Comparison of ENCODE assay signal across 8 cellular contexts in the genomic region with DNA sequence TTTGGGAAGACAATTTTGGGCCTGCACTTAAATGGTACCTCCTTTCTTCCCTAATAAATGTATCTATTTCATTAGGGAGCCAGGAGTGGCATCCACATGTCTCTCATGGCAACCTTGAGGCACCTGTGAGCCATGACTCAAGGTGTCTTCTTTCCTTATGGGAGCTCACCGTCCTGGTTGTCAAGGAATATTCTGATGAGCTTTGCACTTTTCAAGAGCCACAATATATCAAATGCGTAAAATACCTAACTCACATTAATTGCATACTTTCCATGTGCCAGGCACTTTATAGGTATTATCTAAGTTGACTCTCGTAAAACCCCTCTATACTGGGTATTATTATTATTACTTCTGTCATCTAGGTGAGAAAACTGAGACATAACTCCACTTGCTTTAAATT. TPM values are rescaled to one million over a fixed set of nuclear protein-coding genes. Genes with fewer than 3 reads are reported as not detected.
"Had no signal": no experiment of that assay in that cellular context is flagged by ENCODE, and none has a peak within 500 bp of the region (broad histone marks: within the 10 kb centered on the region; RNA-seq: fewer than 3 reads in every experiment).

No MANE protein-coding gene starts in this region.

- H3K27ac ChIP-seq: HL-60, KMS-11 had no signal

- ATAC-seq: K562 had no signal

- FAIRE-seq: HTR-8/SVneo, K562 had no signal

- H3K4me2 ChIP-seq: KMS-11 had no signal

- H3K4me3 ChIP-seq: K562 had no signal

- H3K9ac ChIP-seq: KMS-11 had no signal

- DNase-seq: KBM-7, KG1 had no signal

RNA-seq across cellular contexts. Expression of a gene that starts 32.5 kb away (rescaled TPM):
- total RNA-seq: HT1080 had no signal
- polyA plus RNA-seq: IgD-negative memory B cell had no signal
